8 cellular contexts compared by ENCODE assay signal in the genomic region with DNA sequence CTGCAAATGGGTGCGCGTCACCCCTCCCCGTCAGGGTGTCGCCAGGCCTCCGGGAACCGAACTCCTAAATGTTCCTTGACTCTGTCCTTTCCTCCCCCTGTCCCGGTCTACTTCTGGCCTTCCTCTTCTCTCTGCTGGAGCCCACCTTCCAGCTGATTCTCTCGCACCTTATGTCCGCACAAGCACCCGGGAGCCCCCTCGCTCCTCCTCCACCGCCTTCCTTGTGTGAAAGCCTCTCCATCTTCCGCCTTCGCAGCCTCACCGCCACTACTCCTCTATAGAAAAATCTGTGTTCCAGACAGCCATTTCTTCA. TPM values are rescaled to one million over a fixed set of nuclear protein-coding genes. Genes with fewer than 3 reads are reported as not detected.
DNase-seq lines count a peak whose midpoint lies in the region; ATAC-seq and TF ChIP-seq lines count a peak whose summit lies in the region.

No MANE protein-coding gene starts in this region.

- DNase-seq in DND-41 (no peak), RWPE2 (ENCODE audit: low spot score) (no peak), esophagus squamous epithelium (lab: John Stamatoyannopoulos, UW) (no peak), trophoblast cell (no peak)
- DNase-seq in NK-92 treated with Interleukin-12 subunit alpha and Interleukin-12 subunit beta, amount 100 ng/mL, for 24 hours (lab: John Stamatoyannopoulos, UW) = no peak

- no peaks in the 10 kb centered on the region for H3K9me3 ChIP-seq in DND-41 (ENCODE audit: insufficient read depth, low read length, severe bottlenecking)
- no peaks in the 10 kb centered on the region for H3K9me3 ChIP-seq in RWPE2 (ENCODE audit: severe bottlenecking)
- H3K9me3 ChIP-seq in esophagus squamous epithelium = no peaks in the 10 kb centered on the region
- H3K9me3 ChIP-seq in trophoblast cell (ENCODE audit: insufficient read depth, low read depth, low read length) = no peaks in the 10 kb centered on the region

- H4K91ac ChIP-seq in trophoblast cell (ENCODE audit: low read depth, low read length) = peak overlapping the region; percentile 88

- no peak for ATAC-seq in DND-41 (ENCODE audit: insufficient read depth, low read depth)
- ATAC-seq in RWPE2 (ENCODE audit: low read depth) = no peak
- ATAC-seq in GM21576 (IDR thresholded peaks at IDR 0.05; ENCODE audit: unreplicated experiment) = no peak
- ATAC-seq in HG02973 (IDR thresholded peaks at IDR 0.05; ENCODE audit: unreplicated experiment) = no peak
- ATAC-seq in HG03108 (IDR thresholded peaks at IDR 0.05; ENCODE audit: unreplicated experiment) = no peak

- peak overlapping the region; percentile 84 for H4K8ac ChIP-seq in trophoblast cell (ENCODE audit: low read depth, low read length)

- 43 to 48% methylated on average over 15 of the region's 15 CpGs for WGBS in esophagus squamous epithelium, 2 donors
- WGBS in trophoblast cell (ENCODE audit: extremely low coverage, insufficient coverage, insufficient read length) = no CpG with 5 or more reads among the region's 15 CpGs

- H3K79me2 ChIP-seq in DND-41 (ENCODE audit: insufficient read depth, low read length) (peaks cover 13% of the 10 kb centered on the region; the same call in 1 of the 2 replicates), trophoblast cell (ENCODE audit: control insufficient read depth, insufficient read depth, low read length, poor library complexity) (peaks cover 13% of the 10 kb centered on the region)

- peak overlapping the region; percentile 66 for H3K9ac ChIP-seq in DND-41 (ENCODE audit: low read depth, low read length)
- no peak overlapping the region for H3K9ac ChIP-seq in trophoblast cell (ENCODE audit: low read length)

- peak overlapping the region; percentile 55 for H2BK120ac ChIP-seq in trophoblast cell (ENCODE audit: insufficient read depth, low read length, poor library complexity)

- peak overlapping the region; percentile 70 for H2BK5ac ChIP-seq in trophoblast cell (ENCODE audit: low read depth, low read length, poor library complexity)

- H3K23ac ChIP-seq in trophoblast cell (ENCODE audit: low read length) = no peak overlapping the region

- H3K36me3 ChIP-seq in DND-41 (ENCODE audit: insufficient read depth, low read length) (no peaks in the 10 kb centered on the region), RWPE2 (ENCODE audit: low read depth) (no peaks in the 10 kb centered on the region), esophagus squamous epithelium (no peaks in the 10 kb centered on the region), trophoblast cell (ENCODE audit: control insufficient read depth in 1 of 2, insufficient read depth in 2 of 2, low read length in 2 of 2) (peaks cover 2 to 5% of the 10 kb centered on the region in 2 experiments)

- H2AFZ ChIP-seq in DND-41 (ENCODE audit: low read depth, low read length) (peak overlapping the region; percentile 93), trophoblast cell (ENCODE audit: insufficient read depth, low read length, poor library complexity) (peak overlapping the region; percentile 72)

- peaks cover under 1% of the 10 kb centered on the region for H4K20me1 ChIP-seq in DND-41 (ENCODE audit: insufficient read depth, low read length)

- peak overlapping the region; percentile 70 for H3K18ac ChIP-seq in trophoblast cell (ENCODE audit: low read length)

- TF ChIP-seq POLR2A in esophagus squamous epithelium (IDR thresholded peaks at IDR 0.05) = no peak

- peak overlapping the region; percentile 93 for H3K14ac ChIP-seq in trophoblast cell (ENCODE audit: low read length)

- intact Hi-C loops in esophagus squamous epithelium (cut with DNase I) = no loop called here

- H3K4me1 ChIP-seq in DND-41 (ENCODE audit: insufficient read depth, low read length) = peaks cover 44% of the 10 kb centered on the region
- H3K4me1 ChIP-seq in RWPE2 (ENCODE audit: insufficient read depth, poor library complexity, severe bottlenecking) = peaks cover 7% of the 10 kb centered on the region
- H3K4me1 ChIP-seq in esophagus squamous epithelium = peaks cover 5 to 51% (median 19%) of the 10 kb centered on the region in 3 donors
- H3K4me1 ChIP-seq in trophoblast cell (ENCODE audit: control insufficient read depth in 1 of 2, insufficient read depth in 2 of 2, low read length in 2 of 2) = peaks cover 25 to 38% of the 10 kb centered on the region in 2 experiments

- H3K4me3 ChIP-seq in DND-41 (ENCODE audit: low read depth in 1 of 2, low read length in 2 of 2) (peak overlapping the region in 1 of 2 experiments; percentile 65; a peak in 3 of 4 replicates), RWPE2 (ENCODE audit: severe bottlenecking) (peak overlapping the region; percentile 69), esophagus squamous epithelium (peak overlapping the region; percentile 66 to 89 (median 78)), trophoblast cell (ENCODE audit: low read depth, low read length) (peak overlapping the region; percentile 80)

- H3K27ac ChIP-seq in DND-41 (ENCODE audit: low read length) (peak overlapping the region; percentile 50; the same call in 1 of the 2 replicates), RWPE2 (ENCODE audit: poor library complexity, severe bottlenecking) (no peak overlapping the region), esophagus squamous epithelium (peak overlapping the region; percentile 68 to 87 (median 80)), trophoblast cell (ENCODE audit: low read depth, low read length) (peak overlapping the region; percentile 21)

- peak overlapping the region; percentile 92 for H4K12ac ChIP-seq in trophoblast cell (ENCODE audit: low read depth, low read length)

- TF ChIP-seq CTCF in DND-41 (IDR thresholded peaks at IDR 0.05; ENCODE audit: borderline replicate concordance, extremely low read depth, low read length, poor library complexity, severe bottlenecking) (no peak), RWPE2 (IDR thresholded peaks at IDR 0.05; ENCODE audit: poor library complexity, severe bottlenecking) (no peak), esophagus squamous epithelium (IDR thresholded peaks at IDR 0.05) (no peak)

- H3K27me3 ChIP-seq in DND-41 (ENCODE audit: insufficient read depth, low read length, poor library complexity) (no peaks in the 10 kb centered on the region), RWPE2 (ENCODE audit: insufficient read depth, poor library complexity, severe bottlenecking) (no peaks in the 10 kb centered on the region), esophagus squamous epithelium (no peaks in the 10 kb centered on the region), trophoblast cell (ENCODE audit: insufficient read depth, low read length) (no peaks in the 10 kb centered on the region)

- H3K79me1 ChIP-seq in trophoblast cell (ENCODE audit: low read length) = peaks cover 25% of the 10 kb centered on the region

- H3K4ac ChIP-seq in trophoblast cell (ENCODE audit: low read depth, low read length) = peak overlapping the region; percentile 1

- H3K4me2 ChIP-seq in DND-41 (ENCODE audit: insufficient read depth, low read length) (peak overlapping the region; percentile 95), trophoblast cell (ENCODE audit: low read length) (peak overlapping the region; percentile 74)

- H2BK12ac ChIP-seq in trophoblast cell (ENCODE audit: low read length) = peak overlapping the region; percentile 92

- peak overlapping the region; percentile 4 for H2AK5ac ChIP-seq in trophoblast cell (ENCODE audit: low read length)

RNA-seq across cellular contexts. Expression of gene KIF3C, which starts 0.6 kb away (rescaled TPM):
- total RNA-seq in esophagus squamous epithelium = 1 to 10 TPM; 1.3 to 3.4 (median 1.8) TPM
- 55.1 and 56.4 TPM in 2 replicates for polyA plus RNA-seq in trophoblast cell (2013)

RNA-seq across cellular contexts. Expression of gene RAB10, which starts 51.0 kb away (rescaled TPM):
- total RNA-seq in esophagus squamous epithelium = 100 to 1,000 TPM; 214 to 388 (median 335) TPM
- polyA plus RNA-seq in trophoblast cell (2013) = 138 and 141 TPM in 2 replicates
